Comparison of ENCODE assay signal across 1 cellular context in the genomic region with DNA sequence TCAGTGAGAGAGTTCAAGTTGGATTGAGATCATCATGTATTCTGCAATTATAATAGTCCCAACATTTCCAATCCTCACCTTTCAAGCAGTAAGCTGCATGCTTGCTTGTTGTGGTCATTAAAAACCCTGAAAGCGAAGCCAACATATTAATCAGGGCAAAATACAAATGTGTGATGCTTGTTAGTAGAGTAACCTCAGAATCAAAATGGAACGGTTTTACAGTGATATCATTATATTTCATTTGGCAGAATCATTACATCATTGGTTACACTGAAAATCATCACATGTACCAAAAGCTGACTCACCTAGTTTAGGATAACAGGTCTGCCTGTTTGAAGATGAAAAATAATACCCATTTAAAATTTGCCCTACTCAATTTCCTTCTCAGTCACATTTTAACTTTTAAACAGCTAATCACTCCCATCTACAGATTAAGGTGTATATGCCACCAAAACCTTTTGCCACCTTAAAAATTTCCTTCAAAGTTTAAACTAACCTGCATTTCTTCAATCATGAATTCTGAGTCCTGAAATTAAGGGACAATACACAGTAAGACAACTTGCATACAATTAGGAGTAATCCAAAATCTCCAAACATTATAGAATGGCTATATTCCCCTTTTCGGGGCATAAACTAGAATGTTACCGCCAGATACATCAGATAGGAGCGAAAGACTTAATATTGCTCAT.
TF ChIP-seq lines count a peak whose summit lies in the region.

No MANE protein-coding gene starts in this region.

TF ChIP-seq in HEK293, 187 proteins besides CTCF, POLR2A, EP300 and RAD21 (continued from another document):
- TF ChIP-seq, protein P1, sequence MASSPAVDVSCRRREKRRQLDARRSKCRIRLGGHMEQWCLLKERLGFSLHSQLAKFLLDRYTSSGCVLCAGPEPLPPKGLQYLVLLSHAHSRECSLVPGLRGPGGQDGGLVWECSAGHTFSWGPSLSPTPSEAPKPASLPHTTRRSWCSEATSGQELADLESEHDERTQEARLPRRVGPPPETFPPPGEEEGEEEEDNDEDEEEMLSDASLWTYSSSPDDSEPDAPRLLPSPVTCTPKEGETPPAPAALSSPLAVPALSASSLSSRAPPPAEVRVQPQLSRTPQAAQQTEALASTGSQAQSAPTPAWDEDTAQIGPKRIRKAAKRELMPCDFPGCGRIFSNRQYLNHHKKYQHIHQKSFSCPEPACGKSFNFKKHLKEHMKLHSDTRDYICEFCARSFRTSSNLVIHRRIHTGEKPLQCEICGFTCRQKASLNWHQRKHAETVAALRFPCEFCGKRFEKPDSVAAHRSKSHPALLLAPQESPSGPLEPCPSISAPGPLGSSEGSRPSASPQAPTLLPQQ (tag by site-specific recombination; IDR thresholded peaks at IDR 0.05): peak; percentile 66
- TF ChIP-seq ZNF37A (tag by site-specific recombination; IDR thresholded peaks at IDR 0.05): no peak
- TF ChIP-seq ZBTB21 (tag by site-specific recombination; IDR thresholded peaks at IDR 0.05): peak; percentile 80
- TF ChIP-seq SETDB1 (IDR thresholded peaks at IDR 0.05; ENCODE audit: insufficient read length, low read length): no peak
- no peak for TF ChIP-seq SCRT1 (tag by site-specific recombination; IDR thresholded peaks at IDR 0.05; ENCODE audit: borderline replicate concordance)
- TF ChIP-seq SCRT2 (tag by site-specific recombination; IDR thresholded peaks at IDR 0.05): peak; percentile 76
- TF ChIP-seq ZNF558 (tag by site-specific recombination; IDR thresholded peaks at IDR 0.05): peak; percentile 49; the same call in 1 of the 2 replicates
- peak; percentile 55; the same call in 1 of the 2 replicates for TF ChIP-seq KLF10 (tag by site-specific recombination; IDR thresholded peaks at IDR 0.05)
- TF ChIP-seq ZNF394 (tag by site-specific recombination; IDR thresholded peaks at IDR 0.05; ENCODE audit: borderline replicate concordance): peak; percentile 53; the same call in 1 of the 2 replicates
- TF ChIP-seq GLI2 (tag by site-specific recombination; IDR thresholded peaks at IDR 0.05; ENCODE audit: borderline replicate concordance, low read depth): no peak
- peak; percentile 9; the same call in 1 of the 2 replicates for TF ChIP-seq WT1 (tag by site-specific recombination; IDR thresholded peaks at IDR 0.05)
- peak; percentile 12; the same call in 1 of the 2 replicates for TF ChIP-seq KLF8 (tag by site-specific recombination; IDR thresholded peaks at IDR 0.05)
- TF ChIP-seq ZNF24 (tag by site-specific recombination; IDR thresholded peaks at IDR 0.05): peak; percentile 86
- TF ChIP-seq, protein P2, sequence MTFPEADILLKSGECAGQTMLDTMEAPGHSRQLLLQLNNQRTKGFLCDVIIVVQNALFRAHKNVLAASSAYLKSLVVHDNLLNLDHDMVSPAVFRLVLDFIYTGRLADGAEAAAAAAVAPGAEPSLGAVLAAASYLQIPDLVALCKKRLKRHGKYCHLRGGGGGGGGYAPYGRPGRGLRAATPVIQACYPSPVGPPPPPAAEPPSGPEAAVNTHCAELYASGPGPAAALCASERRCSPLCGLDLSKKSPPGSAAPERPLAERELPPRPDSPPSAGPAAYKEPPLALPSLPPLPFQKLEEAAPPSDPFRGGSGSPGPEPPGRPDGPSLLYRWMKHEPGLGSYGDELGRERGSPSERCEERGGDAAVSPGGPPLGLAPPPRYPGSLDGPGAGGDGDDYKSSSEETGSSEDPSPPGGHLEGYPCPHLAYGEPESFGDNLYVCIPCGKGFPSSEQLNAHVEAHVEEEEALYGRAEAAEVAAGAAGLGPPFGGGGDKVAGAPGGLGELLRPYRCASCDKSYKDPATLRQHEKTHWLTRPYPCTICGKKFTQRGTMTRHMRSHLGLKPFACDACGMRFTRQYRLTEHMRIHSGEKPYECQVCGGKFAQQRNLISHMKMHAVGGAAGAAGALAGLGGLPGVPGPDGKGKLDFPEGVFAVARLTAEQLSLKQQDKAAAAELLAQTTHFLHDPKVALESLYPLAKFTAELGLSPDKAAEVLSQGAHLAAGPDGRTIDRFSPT (tag by site-specific recombination; IDR thresholded peaks at IDR 0.05): peak; percentile 25; the same call in 1 of the 2 replicates
- peak; percentile 77 for TF ChIP-seq SP7 (tag by site-specific recombination; IDR thresholded peaks at IDR 0.05)
- TF ChIP-seq, protein P3, sequence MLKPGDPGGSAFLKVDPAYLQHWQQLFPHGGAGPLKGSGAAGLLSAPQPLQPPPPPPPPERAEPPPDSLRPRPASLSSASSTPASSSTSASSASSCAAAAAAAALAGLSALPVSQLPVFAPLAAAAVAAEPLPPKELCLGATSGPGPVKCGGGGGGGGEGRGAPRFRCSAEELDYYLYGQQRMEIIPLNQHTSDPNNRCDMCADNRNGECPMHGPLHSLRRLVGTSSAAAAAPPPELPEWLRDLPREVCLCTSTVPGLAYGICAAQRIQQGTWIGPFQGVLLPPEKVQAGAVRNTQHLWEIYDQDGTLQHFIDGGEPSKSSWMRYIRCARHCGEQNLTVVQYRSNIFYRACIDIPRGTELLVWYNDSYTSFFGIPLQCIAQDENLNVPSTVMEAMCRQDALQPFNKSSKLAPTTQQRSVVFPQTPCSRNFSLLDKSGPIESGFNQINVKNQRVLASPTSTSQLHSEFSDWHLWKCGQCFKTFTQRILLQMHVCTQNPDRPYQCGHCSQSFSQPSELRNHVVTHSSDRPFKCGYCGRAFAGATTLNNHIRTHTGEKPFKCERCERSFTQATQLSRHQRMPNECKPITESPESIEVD (tag by site-specific recombination; IDR thresholded peaks at IDR 0.05): 0 out of 2 replicates have a peak, but pooled peaks have one; percentile 39
- TF ChIP-seq, protein P4, sequence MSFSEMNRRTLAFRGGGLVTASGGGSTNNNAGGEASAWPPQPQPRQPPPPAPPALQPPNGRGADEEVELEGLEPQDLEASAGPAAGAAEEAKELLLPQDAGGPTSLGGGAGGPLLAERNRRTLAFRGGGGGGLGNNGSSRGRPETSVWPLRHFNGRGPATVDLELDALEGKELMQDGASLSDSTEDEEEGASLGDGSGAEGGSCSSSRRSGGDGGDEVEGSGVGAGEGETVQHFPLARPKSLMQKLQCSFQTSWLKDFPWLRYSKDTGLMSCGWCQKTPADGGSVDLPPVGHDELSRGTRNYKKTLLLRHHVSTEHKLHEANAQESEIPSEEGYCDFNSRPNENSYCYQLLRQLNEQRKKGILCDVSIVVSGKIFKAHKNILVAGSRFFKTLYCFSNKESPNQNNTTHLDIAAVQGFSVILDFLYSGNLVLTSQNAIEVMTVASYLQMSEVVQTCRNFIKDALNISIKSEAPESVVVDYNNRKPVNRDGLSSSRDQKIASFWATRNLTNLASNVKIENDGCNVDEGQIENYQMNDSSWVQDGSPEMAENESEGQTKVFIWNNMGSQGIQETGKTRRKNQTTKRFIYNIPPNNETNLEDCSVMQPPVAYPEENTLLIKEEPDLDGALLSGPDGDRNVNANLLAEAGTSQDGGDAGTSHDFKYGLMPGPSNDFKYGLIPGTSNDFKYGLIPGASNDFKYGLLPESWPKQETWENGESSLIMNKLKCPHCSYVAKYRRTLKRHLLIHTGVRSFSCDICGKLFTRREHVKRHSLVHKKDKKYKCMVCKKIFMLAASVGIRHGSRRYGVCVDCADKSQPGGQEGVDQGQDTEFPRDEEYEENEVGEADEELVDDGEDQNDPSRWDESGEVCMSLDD (tag by site-specific recombination; IDR thresholded peaks at IDR 0.05): no peak
- TF ChIP-seq, protein P5, sequence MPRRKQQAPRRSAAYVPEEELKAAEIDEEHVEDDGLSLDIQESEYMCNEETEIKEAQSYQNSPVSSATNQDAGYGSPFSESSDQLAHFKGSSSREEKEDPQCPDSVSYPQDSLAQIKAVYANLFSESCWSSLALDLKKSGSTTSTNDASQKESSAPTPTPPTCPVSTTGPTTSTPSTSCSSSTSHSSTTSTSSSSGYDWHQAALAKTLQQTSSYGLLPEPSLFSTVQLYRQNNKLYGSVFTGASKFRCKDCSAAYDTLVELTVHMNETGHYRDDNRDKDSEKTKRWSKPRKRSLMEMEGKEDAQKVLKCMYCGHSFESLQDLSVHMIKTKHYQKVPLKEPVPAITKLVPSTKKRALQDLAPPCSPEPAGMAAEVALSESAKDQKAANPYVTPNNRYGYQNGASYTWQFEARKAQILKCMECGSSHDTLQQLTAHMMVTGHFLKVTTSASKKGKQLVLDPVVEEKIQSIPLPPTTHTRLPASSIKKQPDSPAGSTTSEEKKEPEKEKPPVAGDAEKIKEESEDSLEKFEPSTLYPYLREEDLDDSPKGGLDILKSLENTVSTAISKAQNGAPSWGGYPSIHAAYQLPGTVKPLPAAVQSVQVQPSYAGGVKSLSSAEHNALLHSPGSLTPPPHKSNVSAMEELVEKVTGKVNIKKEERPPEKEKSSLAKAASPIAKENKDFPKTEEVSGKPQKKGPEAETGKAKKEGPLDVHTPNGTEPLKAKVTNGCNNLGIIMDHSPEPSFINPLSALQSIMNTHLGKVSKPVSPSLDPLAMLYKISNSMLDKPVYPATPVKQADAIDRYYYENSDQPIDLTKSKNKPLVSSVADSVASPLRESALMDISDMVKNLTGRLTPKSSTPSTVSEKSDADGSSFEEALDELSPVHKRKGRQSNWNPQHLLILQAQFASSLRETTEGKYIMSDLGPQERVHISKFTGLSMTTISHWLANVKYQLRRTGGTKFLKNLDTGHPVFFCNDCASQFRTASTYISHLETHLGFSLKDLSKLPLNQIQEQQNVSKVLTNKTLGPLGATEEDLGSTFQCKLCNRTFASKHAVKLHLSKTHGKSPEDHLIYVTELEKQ (tag by site-specific recombination; IDR thresholded peaks at IDR 0.05; ENCODE audit: borderline replicate concordance): peak; percentile 82
